Comparison of ENCODE assay signal across 8 cellular contexts in the genomic region with DNA sequence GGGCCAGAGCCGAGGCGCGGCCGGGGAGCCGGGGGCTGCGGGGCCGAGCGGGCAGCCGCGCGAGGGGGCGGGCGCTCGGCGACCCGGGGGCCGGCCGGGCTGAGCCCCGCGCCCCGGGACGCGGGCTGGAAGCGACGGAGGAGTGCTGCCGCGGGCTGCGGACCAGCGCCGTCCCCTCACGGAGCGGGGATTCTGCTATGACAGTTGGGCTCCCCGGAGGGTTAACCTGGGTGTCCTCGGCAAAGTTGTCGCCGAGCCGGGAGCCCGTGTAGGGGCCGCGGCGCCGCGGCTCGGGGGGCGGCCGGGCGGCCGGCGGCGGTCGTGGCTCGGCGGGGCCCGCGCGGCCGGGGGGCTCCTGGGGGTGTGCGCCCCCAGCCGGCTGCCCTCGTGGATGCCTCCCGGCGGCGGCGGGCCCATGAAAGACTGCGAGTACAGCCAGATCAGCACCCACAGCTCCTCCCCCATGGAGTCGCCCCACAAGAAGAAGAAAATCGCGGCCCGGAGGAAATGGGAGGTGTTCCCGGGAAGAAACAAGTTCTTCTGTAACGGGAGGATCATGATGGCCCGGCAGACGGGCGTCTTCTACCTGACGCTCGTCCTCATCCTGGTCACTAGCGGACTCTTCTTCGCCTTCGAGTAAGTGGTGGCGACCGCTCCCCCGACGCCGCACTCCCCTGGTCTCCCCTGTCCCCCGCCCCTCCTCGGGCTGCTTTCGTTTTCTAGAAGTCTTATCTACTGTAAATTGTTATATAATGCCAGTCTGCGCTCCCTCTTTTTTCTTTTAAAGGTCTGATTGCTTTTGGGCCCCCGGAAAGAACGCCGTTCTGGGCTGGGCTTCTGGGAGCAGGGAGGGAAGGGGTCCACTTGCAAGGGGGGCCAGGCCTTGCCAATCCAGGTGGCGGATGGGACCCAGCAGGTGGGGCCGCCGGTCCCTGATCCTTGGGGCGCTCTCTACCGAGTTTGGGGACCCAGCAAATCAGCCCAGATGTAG. TPM values are rescaled to one million over a fixed set of nuclear protein-coding genes. Genes with fewer than 3 reads are reported as not detected.
DNase-seq lines count a peak whose midpoint lies in the region; ATAC-seq and TF ChIP-seq lines count a peak whose summit lies in the region.

No MANE protein-coding gene starts in this region.

- H3K27ac ChIP-seq in right atrium auricular region: peak overlapping the region; percentile 93 to 98
- peak overlapping the region; percentile 88 to 95 for H3K27ac ChIP-seq in prostate gland
- H3K27ac ChIP-seq in aorta (ENCODE audit: low read depth in 1 of 2, low read length in 2 of 2): peak overlapping the region in 1 of 2 donors; percentile 66

- intact Hi-C loops in prostate gland (cut with DNase I): loop anchor here (2.0 to 5.0 kb wide), 5 partner anchors 60 to 440 kb away; a partner anchor contains a TSS
- intact Hi-C loops in aorta (cut with DNase I): loop anchor here (2.0 to 10.0 kb wide), 5 partner anchors 27 to 213 kb away; a partner anchor contains a TSS

- H3K4me1 ChIP-seq in right atrium auricular region: peaks cover 0 to 23% of the 10 kb centered on the region in 2 donors
- no peaks in the 10 kb centered on the region for H3K4me1 ChIP-seq in prostate gland (replicated peaks)
- peaks cover 0 to 1% of the 10 kb centered on the region in 2 donors for H3K4me1 ChIP-seq in aorta (ENCODE audit: control insufficient read depth in 1 of 2, insufficient read depth in 2 of 2, low read length in 2 of 2)

- no peaks in the 10 kb centered on the region for H3K9me3 Mint-ChIP-seq in T-cell

- CTCF ChIA-PET in T-cell (lab: Charles Lee): no interaction called here

- peak overlapping the region; percentile 57 to 62 for H3K27ac Mint-ChIP-seq in T-cell

- peaks cover 0 to 5% of the 10 kb centered on the region in 2 donors for H3K27me3 Mint-ChIP-seq in T-cell

- H3K36me3 Mint-ChIP-seq in T-cell: no peaks in the 10 kb centered on the region

- under 1% methylated on average over 62 of the region's 96 CpGs for WGBS in prostate gland
- WGBS in aorta, 2 donors: 0 to 1% methylated on average over 54 to 96 of the region's 96 CpGs

- H3K4me1 Mint-ChIP-seq in T-cell: peaks cover 24 to 27% (median 26%) of the 10 kb centered on the region in 3 donors

- peak overlapping the region; percentile 78 to 86 (median 84) for H3K4me3 Mint-ChIP-seq in T-cell

- peak overlapping the region; percentile 79 to 96 for H3K4me3 ChIP-seq in right atrium auricular region
- H3K4me3 ChIP-seq in prostate gland: peak overlapping the region; percentile 84 to 90
- H3K4me3 ChIP-seq in aorta (ENCODE audit: low read length in 2 of 2): peak overlapping the region; percentile 84 to 86

- POLR2A ChIA-PET in T-cell (lab: Charles Lee): no interaction called here

- no peaks in the 10 kb centered on the region for H3K27me3 ChIP-seq in right atrium auricular region
- H3K27me3 ChIP-seq in prostate gland (replicated peaks; ENCODE audit: insufficient read depth): no peaks in the 10 kb centered on the region
- no peaks in the 10 kb centered on the region for H3K27me3 ChIP-seq in aorta (ENCODE audit: control insufficient read depth in 1 of 2, insufficient read depth in 2 of 2, low read length in 1 of 2)

- peak in 1 of 2 donors; percentile 15 for TF ChIP-seq CTCF in right atrium auricular region (IDR thresholded peaks at IDR 0.05)
- peak in 1 of 4 experiments; percentile 9 for TF ChIP-seq CTCF in prostate gland (IDR thresholded peaks at IDR 0.05)

- no peak for TF ChIP-seq POLR2A in prostate gland (IDR thresholded peaks at IDR 0.05)

- DNase-seq in C1 segment of cervical spinal cord (lab: John Stamatoyannopoulos, UW) (peak in 11 of 14 donors; percentile 33 to 77 (median 47)), T-cell (peak in 33 of 34 experiments; percentile 19 to 61 (median 44)), amniotic stem cell (lab: John Stamatoyannopoulos, UW) (peak; percentile 48), right atrium auricular region (ENCODE audit: low spot score) (peak; percentile 68), prostate gland (ENCODE audit: low spot score) (peak; percentile 50), aorta (peak; percentile 74 to 90)

- no peaks in the 10 kb centered on the region for H3K36me3 ChIP-seq in right atrium auricular region
- no peaks in the 10 kb centered on the region for H3K36me3 ChIP-seq in prostate gland
- peaks cover 0 to 2% of the 10 kb centered on the region in 2 donors for H3K36me3 ChIP-seq in aorta (ENCODE audit: control insufficient read depth in 1 of 2, insufficient read depth in 2 of 2, low read length in 1 of 2)

- no peaks in the 10 kb centered on the region for H3K9me3 ChIP-seq in right atrium auricular region
- no peaks in the 10 kb centered on the region for H3K9me3 ChIP-seq in prostate gland
- H3K9me3 ChIP-seq in aorta (ENCODE audit: control insufficient read depth, low read length): no peaks in the 10 kb centered on the region

- ATAC-seq in GM19351 (IDR thresholded peaks at IDR 0.05; ENCODE audit: unreplicated experiment) (peak; percentile 27), HG03521 (IDR thresholded peaks at IDR 0.05; ENCODE audit: unreplicated experiment) (peak; percentile 12), T-cell (replicated peaks in 1 of 4) (peak; percentile 16 to 21 (median 18)), aorta (ENCODE audit: low FRiP score) (no peak)

RNA-seq across cellular contexts. Expression of a gene that starts 0.9 kb away (rescaled TPM):
- total RNA-seq in T-cell (1 to 10 TPM; 2.1 to 3.7 (median 2.6) TPM), right atrium auricular region (10 to 100 TPM; 13.0 to 19.1 TPM), prostate gland (10 to 100 TPM; 53.3 to 66.2 TPM), aorta (10 to 100 TPM; 16.4 to 17.8 TPM)
- polyA plus RNA-seq in aorta: 10 to 100 TPM in 1 of 2 donors, 1 to 10 TPM in 1; 2.8 to 12.4 TPM

RNA-seq across cellular contexts. Expression of a gene that starts 58.6 kb away (rescaled TPM):
- total RNA-seq in T-cell (10 to 100 TPM; 10.3 to 17.9 (median 12.9) TPM), right atrium auricular region (1 to 10 TPM; 4.9 to 6.2 TPM), prostate gland (1 to 10 TPM; 6.4 to 8.5 TPM), aorta (10 to 100 TPM; 13.1 to 17.5 TPM)
- polyA plus RNA-seq in aorta: 10 to 100 TPM; 12.0 to 17.0 TPM
